ENCODE assay signal across 27 cellular contexts in genomic region chr2:113838277-113838676, GRCh38.
"Had no signal": no experiment of that assay in that cellular context is flagged by ENCODE, and none has a peak within 500 bp of the region (broad histone marks: within the 10 kb centered on the region; RNA-seq: fewer than 3 reads in every experiment).

No MANE protein-coding gene starts in this region.

- ATAC-seq: stimulated activated effector memory CD8-positive, alpha-beta T cell treated with anti-CD3 and anti-CD28 coated beads, Interleukin-12 subunit alpha, Interleukin-12 subunit beta, amount 100 ng/mL, for 72 hours; stimulated activated memory B cell treated with anti-CD40 and anti-IgM and Interleukin-4, amounts not matched to agents 10 μg/mL and 1 μg/mL and 100 μg/mL, for 72 hours; stimulated activated naive B cell treated with anti-CD40 and anti-IgM and Interleukin-4, amounts not matched to agents 10 μg/mL and 1 μg/mL and 100 μg/mL, for 72 hours; stimulated activated naive CD8-positive, alpha-beta T cell treated with anti-CD3 and anti-CD28 coated beads, Interleukin-15, amount 100 ng/mL, for 72 hours; stimulated activated naive CD8-positive, alpha-beta T cell treated with anti-CD3 and anti-CD28 coated beads, Interleukin-15, Interleukin-2, amounts not matched to agents 100 U/mL and 50 U/mL, for 24 hours; upper lobe of right lung had no signal

- H3K4me1 ChIP-seq: stomach, suprapubic skin, testis, tibial artery, tibial nerve, transverse colon, upper lobe of left lung, upper lobe of right lung, uterus had no signal

- H3K27ac ChIP-seq: stomach, suprapubic skin, testis, thoracic aorta, thyroid gland, tibial artery, tibial nerve, transverse colon, upper lobe of left lung, upper lobe of right lung, uterus, vagina had no signal

- FAIRE-seq: urothelium cell line had no signal

- H3K27me3 ChIP-seq: stomach, suprapubic skin, testis, thyroid gland, tibial artery, tibial nerve, transverse colon, upper lobe of left lung, upper lobe of right lung, uterus, vagina had no signal

- H3K9me3 ChIP-seq: stomach, suprapubic skin, testis, thoracic aorta, thyroid gland, tibial artery, tibial nerve, transverse colon, upper lobe of left lung, upper lobe of right lung, uterus, vagina had no signal

- DNase-seq: stimulated activated CD4-positive, alpha-beta T cell treated with anti-CD3 and anti-CD28 coated beads, Interleukin-2, amount 100 ng/mL, for 48 hours; stimulated activated CD4-positive, alpha-beta T cell treated with anti-CD3 and anti-CD28 coated beads, Interleukin-4, amount 100 ng/mL, for 1 hour; stimulated activated CD4-positive, alpha-beta T cell treated with anti-CD3 and anti-CD28 coated beads, Interleukin-4, amount 100 ng/mL, for 24 hours; stimulated activated CD4-positive, alpha-beta T cell treated with anti-CD3 and anti-CD28 coated beads, Interleukin-4, amount 100 ng/mL, for 4 hours; stimulated activated CD8-positive, alpha-beta memory T cell treated with anti-CD3 and anti-CD28 coated beads, Interleukin-4, amount 100 ng/mL, for 48 hours; stimulated activated naive B cell treated with anti-CD40 and anti-IgM and Interleukin-4, amounts not matched to agents 10 μg/mL and 1 μg/mL and 100 μg/mL, for 72 hours; stimulated activated naive CD4-positive, alpha-beta T cell; stimulated activated naive CD4-positive, alpha-beta T cell treated with Interleukin-2 at 50 U/mL for 16 hours; stimulated activated naive CD8-positive, alpha-beta T cell treated with anti-CD3 and anti-CD28 coated beads, Interleukin-15, amount 100 ng/mL, for 72 hours; stimulated activated naive CD8-positive, alpha-beta T cell treated with anti-CD3 and anti-CD28 coated beads, Interleukin-15, Interleukin-2, amounts not matched to agents 100 U/mL and 50 U/mL, for 24 hours; stomach; substantia nigra; testis; thyroid gland; tibial artery; transverse colon; trophoblast cell; upper lobe of left lung; upper lobe of right lung; uterus had no signal

- H3K36me3 ChIP-seq: stomach, suprapubic skin, thoracic aorta, thyroid gland, tibial artery, tibial nerve, transverse colon, upper lobe of left lung, upper lobe of right lung, uterus, vagina had no signal

- H3K4me3 ChIP-seq: stomach, suprapubic skin, testis, thoracic aorta, thyroid gland, tibial artery, tibial nerve, transverse colon, upper lobe of left lung, upper lobe of right lung, uterus, vagina had no signal
